In genomic region chr17:81701288-81702071, GRCh38 we compare ENCODE assay signal across 8 cellular contexts. TPM values are rescaled to one million over a fixed set of nuclear protein-coding genes. Genes with fewer than 3 reads are reported as not detected.
DNase-seq lines count a peak whose midpoint lies in the region; ATAC-seq and TF ChIP-seq lines count a peak whose summit lies in the region.

No MANE protein-coding gene starts in this region.

- H3K9ac ChIP-seq in BLaER1 = peak overlapping the region; percentile 99

- peaks cover 22% of the 10 kb centered on the region for H3K4me1 Mint-ChIP-seq in mesothelial cell of epicardium

- H3K27ac ChIP-seq in BLaER1 = peak overlapping the region; percentile 98

- TF ChIP-seq POLR2A in GM18505 (IDR thresholded peaks at IDR 0.05; ENCODE audit: borderline replicate concordance, extremely low read depth, insufficient read depth, insufficient read length) = no peak

- H3K27ac Mint-ChIP-seq in activated naive CD4-positive, alpha-beta T cell treated with anti-CD3 and anti-CD28 coated beads, Interleukin-2, amount 50 U/mL, for 72 hours = peak overlapping the region; percentile 99 to 100
- H3K27ac Mint-ChIP-seq in mesothelial cell of epicardium = peak overlapping the region; percentile 53

- H3K4me3 Mint-ChIP-seq in mesothelial cell of epicardium = peak overlapping the region; percentile 95

- peaks cover 33% of the 10 kb centered on the region for H3K4me1 ChIP-seq in BLaER1

- peaks cover 84% of the 10 kb centered on the region for H3K36me3 ChIP-seq in BLaER1

- peaks cover 35 to 52% of the 10 kb centered on the region in 2 donors for H3K36me3 Mint-ChIP-seq in activated naive CD4-positive, alpha-beta T cell treated with anti-CD3 and anti-CD28 coated beads, Interleukin-2, amount 50 U/mL, for 72 hours
- H3K36me3 Mint-ChIP-seq in mesothelial cell of epicardium = peaks cover 36% of the 10 kb centered on the region

- H3K27me3 ChIP-seq in BLaER1 = no peaks in the 10 kb centered on the region

- DNase-seq in HFF-Myc (ENCODE audit: extremely low read depth, low read depth) (no peak), mesothelial cell of epicardium (ENCODE audit: low spot score in 2 of 2, unreplicated experiment in 2 of 2) (peak in 1 of 2 experiments; percentile 12), NCI-H187 (lab: John Stamatoyannopoulos, UW) (no peak), HCEC 1CT (no peak), NCI-H2081 treated with DMSO at 0.1 percent for 48 hours (lab: John Stamatoyannopoulos, UW) (no peak)
- no peak for DNase-seq in activated naive CD4-positive, alpha-beta T cell treated with anti-CD3 and anti-CD28 coated beads, Interleukin-2, amount 50 U/mL, for 72 hours (ENCODE audit: low spot score in 2 of 2)

- H4K20me1 ChIP-seq in BLaER1 = peaks cover 72% of the 10 kb centered on the region

- ATAC-seq in activated naive CD4-positive, alpha-beta T cell treated with anti-CD3 and anti-CD28 coated beads, Interleukin-2, amount 50 U/mL, for 72 hours = no peak
- ATAC-seq in GM18505 (IDR thresholded peaks at IDR 0.05; ENCODE audit: unreplicated experiment) = no peak

- H3K4me2 ChIP-seq in BLaER1 = peak overlapping the region; percentile 100

- no peaks in the 10 kb centered on the region for H3K9me3 Mint-ChIP-seq in activated naive CD4-positive, alpha-beta T cell treated with anti-CD3 and anti-CD28 coated beads, Interleukin-2, amount 50 U/mL, for 72 hours
- H3K9me3 Mint-ChIP-seq in mesothelial cell of epicardium = no peaks in the 10 kb centered on the region

- TF ChIP-seq CTCF in HFF-Myc (IDR thresholded peaks at IDR 0.05; ENCODE audit: low read depth, low read length, missing control alignments) (no peak), mesothelial cell of epicardium (IDR thresholded peaks at IDR 0.05; ENCODE audit: unreplicated experiment) (no peak)

- H3K27me3 Mint-ChIP-seq in mesothelial cell of epicardium (ENCODE audit: low read depth) = no peaks in the 10 kb centered on the region

- H3K4me3 ChIP-seq in BLaER1 (peak overlapping the region; percentile 98), HFF-Myc (replicated peaks; ENCODE audit: low read depth, low read length) (peak overlapping the region; percentile 99)

- no peaks in the 10 kb centered on the region for H3K9me3 ChIP-seq in BLaER1

RNA-seq across cellular contexts. Expression of gene MRPL12, which starts 1.7 kb away (rescaled TPM):
- 100 to 1,000 TPM in 1 of 2 donors, 10 to 100 TPM in 1; 61.8 to 105 TPM for total RNA-seq in activated naive CD4-positive, alpha-beta T cell treated with anti-CD3 and anti-CD28 coated beads, Interleukin-2, amount 50 U/mL, for 72 hours
- 53.9 to 56.7 TPM (median 54.1 TPM) in 3 replicates for total RNA-seq in mesothelial cell of epicardium

RNA-seq across cellular contexts. Expression of gene SLC25A10, which starts 10.6 kb away (rescaled TPM):
- total RNA-seq in activated naive CD4-positive, alpha-beta T cell treated with anti-CD3 and anti-CD28 coated beads, Interleukin-2, amount 50 U/mL, for 72 hours = 10 to 100 TPM; 23.0 to 27.8 TPM
- 13.2 to 15.7 TPM (median 15.2 TPM) in 3 replicates for total RNA-seq in mesothelial cell of epicardium

RNA-seq across cellular contexts. Expression of gene HGS, which starts 17.7 kb away (rescaled TPM):
- total RNA-seq in activated naive CD4-positive, alpha-beta T cell treated with anti-CD3 and anti-CD28 coated beads, Interleukin-2, amount 50 U/mL, for 72 hours = 100 to 1,000 TPM; 111 to 168 TPM
- total RNA-seq in mesothelial cell of epicardium = 114 to 122 TPM (median 119 TPM) in 3 replicates

RNA-seq across cellular contexts. Expression of gene ARL16, which starts 17.9 kb away (rescaled TPM):
- 10 to 100 TPM; 12.6 to 30.6 TPM for total RNA-seq in activated naive CD4-positive, alpha-beta T cell treated with anti-CD3 and anti-CD28 coated beads, Interleukin-2, amount 50 U/mL, for 72 hours
- 42.8 to 44.7 TPM (median 44.5 TPM) in 3 replicates for total RNA-seq in mesothelial cell of epicardium

RNA-seq across cellular contexts. Expression of gene CCDC137, which starts 34.9 kb away (rescaled TPM):
- 10 to 100 TPM; 35.0 to 38.7 TPM for total RNA-seq in activated naive CD4-positive, alpha-beta T cell treated with anti-CD3 and anti-CD28 coated beads, Interleukin-2, amount 50 U/mL, for 72 hours
- 16.3 to 19.6 TPM (median 17.5 TPM) in 3 replicates for total RNA-seq in mesothelial cell of epicardium
